ENCODE assay signal across 8 cellular contexts in genomic region chr17:80970044-80970761, GRCh38. TPM values are rescaled to one million over a fixed set of nuclear protein-coding genes. Genes with fewer than 3 reads are reported as not detected.
A peak's percentile ranks its signal among the peaks of the same experiment; 100 is the strongest.
DNase-seq lines count a peak whose midpoint lies in the region; ATAC-seq and TF ChIP-seq lines count a peak whose summit lies in the region.

No MANE protein-coding gene starts in this region.

- peaks cover 8% of the 10 kb centered on the region for H3K27me3 Mint-ChIP-seq in activated naive CD8-positive, alpha-beta T cell treated with anti-CD3 and anti-CD28 coated beads, Interleukin-2, amount 10 ng/mL, durations not matched to agents 7 days and 5 days

- DNase-seq in NCI-H2227 treated with DMSO at 0.1 percent for 48 hours (lab: John Stamatoyannopoulos, UW) (peak; percentile 9), NCI-H2227 (lab: John Stamatoyannopoulos, UW; ENCODE audit: unreplicated experiment) (no peak), hepatocyte (ENCODE audit: low spot score) (peak; percentile 46), NCI-H187 treated with DMSO at 0.1 percent for 48 hours (lab: John Stamatoyannopoulos, UW) (no peak), DMS79 treated with DMSO at 0.1 percent for 48 hours (lab: John Stamatoyannopoulos, UW) (no peak)
- DNase-seq in activated naive CD8-positive, alpha-beta T cell treated with anti-CD3 and anti-CD28 coated beads, Interleukin-2, amount 10 ng/mL, durations not matched to agents 7 days and 5 days = peak; percentile 73
- peak; percentile 57 for DNase-seq in stimulated activated CD8-positive, alpha-beta memory T cell treated with anti-CD3 and anti-CD28 coated beads, Interleukin-4, amount 100 ng/mL, for 48 hours

- H3K27ac Mint-ChIP-seq in activated naive CD8-positive, alpha-beta T cell treated with anti-CD3 and anti-CD28 coated beads, Interleukin-2, amount 10 ng/mL, durations not matched to agents 7 days and 5 days = peak overlapping the region; percentile 84

- no peak overlapping the region for H3K27ac ChIP-seq in OCI-LY3 (ENCODE audit: low read length)
- H3K27ac ChIP-seq in hepatocyte = no peak overlapping the region

- POLR2A ChIA-PET in activated naive CD8-positive, alpha-beta T cell treated with anti-CD3 and anti-CD28 coated beads, Interleukin-2, amount 10 ng/mL, durations not matched to agents 7 days and 5 days (lab: Charles Lee) = no interaction called here

- H4K20me1 ChIP-seq in OCI-LY3 (ENCODE audit: insufficient read depth, low read length) (no peaks in the 10 kb centered on the region), hepatocyte (ENCODE audit: insufficient read depth, poor library complexity, severe bottlenecking) (no peaks in the 10 kb centered on the region)

- H3K9me3 Mint-ChIP-seq in activated naive CD8-positive, alpha-beta T cell treated with anti-CD3 and anti-CD28 coated beads, Interleukin-2, amount 10 ng/mL, durations not matched to agents 7 days and 5 days = no peaks in the 10 kb centered on the region

- H3K4me2 ChIP-seq in OCI-LY3 (ENCODE audit: low read length) (no peak overlapping the region), hepatocyte (no peak overlapping the region)

- H3K4me1 ChIP-seq in OCI-LY3 (ENCODE audit: low read length) (no peaks in the 10 kb centered on the region), hepatocyte (ENCODE audit: insufficient read depth) (peaks cover 11% of the 10 kb centered on the region)

- H3K36me3 Mint-ChIP-seq in activated naive CD8-positive, alpha-beta T cell treated with anti-CD3 and anti-CD28 coated beads, Interleukin-2, amount 10 ng/mL, durations not matched to agents 7 days and 5 days = no peaks in the 10 kb centered on the region

- WGBS in hepatocyte (ENCODE audit: low lambda C conversion rate, missing lambda C conversion rate) = 71% methylated on average over 20 of the region's 20 CpGs

- H3K4me1 Mint-ChIP-seq in activated naive CD8-positive, alpha-beta T cell treated with anti-CD3 and anti-CD28 coated beads, Interleukin-2, amount 10 ng/mL, durations not matched to agents 7 days and 5 days = peaks cover 4% of the 10 kb centered on the region

- H3K4me3 ChIP-seq in OCI-LY3 (ENCODE audit: low read length) = no peak overlapping the region
- no peak overlapping the region for H3K4me3 ChIP-seq in hepatocyte

- no peaks in the 10 kb centered on the region for H3K79me2 ChIP-seq in OCI-LY3 (ENCODE audit: low read length)
- no peaks in the 10 kb centered on the region for H3K79me2 ChIP-seq in hepatocyte

- H3K9me2 ChIP-seq in hepatocyte (replicated peaks; ENCODE audit: insufficient read depth) = no peaks in the 10 kb centered on the region

- peak; percentile 69 for ATAC-seq in activated naive CD8-positive, alpha-beta T cell treated with anti-CD3 and anti-CD28 coated beads, Interleukin-2, amount 10 ng/mL, durations not matched to agents 7 days and 5 days (ENCODE audit: low read depth)

- H3K36me3 ChIP-seq in OCI-LY3 (replicated peaks; ENCODE audit: low read depth, low read length) = no peaks in the 10 kb centered on the region
- no peaks in the 10 kb centered on the region for H3K36me3 ChIP-seq in hepatocyte (replicated peaks; ENCODE audit: insufficient read depth, low read depth)

- H3K9ac ChIP-seq in OCI-LY3 (ENCODE audit: low read length) = no peak overlapping the region

- H3K4me3 Mint-ChIP-seq in activated naive CD8-positive, alpha-beta T cell treated with anti-CD3 and anti-CD28 coated beads, Interleukin-2, amount 10 ng/mL, durations not matched to agents 7 days and 5 days = peak overlapping the region; percentile 22

- H2AFZ ChIP-seq in OCI-LY3 (ENCODE audit: low read depth, low read length) (no peak overlapping the region), hepatocyte (no peak overlapping the region)

- TF ChIP-seq CTCF in OCI-LY3 (IDR thresholded peaks at IDR 0.05; ENCODE audit: low read depth, low read length) (peak; percentile 54), hepatocyte (IDR thresholded peaks at IDR 0.05; ENCODE audit: poor library complexity) (peak; percentile 40)

- H3K27me3 ChIP-seq in OCI-LY3 (ENCODE audit: low read depth, low read length) (0 out of 2 replicates have a peak, but pooled peaks cover 10% of the 10 kb centered on the region), hepatocyte (peaks cover 3% of the 10 kb centered on the region)

- no peaks in the 10 kb centered on the region for H3K9me3 ChIP-seq in OCI-LY3 (ENCODE audit: insufficient read depth, low read length)
- H3K9me3 ChIP-seq in hepatocyte (ENCODE audit: low read depth) = no peaks in the 10 kb centered on the region

RNA-seq across cellular contexts. Expression of gene CHMP6, which starts 21.4 kb away (rescaled TPM):
- 10 to 100 TPM; 32.5 to 33.0 TPM for total RNA-seq in activated naive CD8-positive, alpha-beta T cell treated with anti-CD3 and anti-CD28 coated beads, Interleukin-2, amount 10 ng/mL, durations not matched to agents 7 days and 5 days
- total RNA-seq in hepatocyte = 16.9 and 27.8 TPM in 2 replicates
- 30.8 and 38.3 TPM in 2 replicates for polyA plus RNA-seq in hepatocyte

Comparison
In these comparisons a context has a peak if more than half of its experiments do, and no peak if none do; other contexts are left out.
1. DNase-seq: peak in NCI-H2227 treated with DMSO at 0.1 percent for 48 hours (single experiment), activated naive CD8-positive, alpha-beta T cell treated with anti-CD3 and anti-CD28 coated beads, Interleukin-2, amount 10 ng/mL, durations not matched to agents 7 days and 5 days (single experiment), hepatocyte (single experiment) and stimulated activated CD8-positive, alpha-beta memory T cell treated with anti-CD3 and anti-CD28 coated beads, Interleukin-4, amount 100 ng/mL, for 48 hours (single experiment); none in NCI-H2227 (single experiment), NCI-H187 treated with DMSO at 0.1 percent for 48 hours (single experiment) and DMS79 treated with DMSO at 0.1 percent for 48 hours (single experiment).